19 cellular contexts compared by ENCODE assay signal in the genomic region with DNA sequence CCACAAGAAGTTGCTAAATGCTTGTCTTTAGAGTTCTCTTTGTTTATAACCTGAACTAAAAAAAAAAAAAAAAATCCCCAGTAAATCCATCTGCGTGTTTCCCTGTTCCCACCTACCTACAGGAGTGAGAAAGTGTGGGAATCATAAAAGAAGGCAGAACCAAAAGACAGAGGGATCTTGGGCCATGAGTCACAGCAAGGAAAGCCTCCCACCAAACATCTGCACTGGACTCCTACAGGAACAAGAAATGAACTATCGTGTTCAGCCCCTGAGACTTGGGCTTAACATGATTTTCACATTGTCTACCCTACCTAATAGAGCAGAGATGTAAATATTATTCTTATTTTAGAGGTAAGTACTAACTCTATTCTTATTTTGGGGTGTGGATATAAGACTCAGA.
DNase-seq lines count a peak whose midpoint lies in the region; ATAC-seq lines count a peak whose summit lies in the region.
"Had no signal": no experiment of that assay in that cellular context is flagged by ENCODE, and none has a peak within 500 bp of the region (broad histone marks: within the 10 kb centered on the region; RNA-seq: fewer than 3 reads in every experiment).

No MANE protein-coding gene starts in this region.

- H3K27me3 ChIP-seq in trophoblast cell (ENCODE audit: insufficient read depth, low read length) = no peaks in the 10 kb centered on the region
- H3K27me3 ChIP-seq: BLaER1 treated with 17β-estradiol and CSF1 and Interleukin-3, amounts not matched to agents 10 nM and 100 nM had no signal

- ATAC-seq in GM19395 (IDR thresholded peaks at IDR 0.05; ENCODE audit: unreplicated experiment) = no peak
- no peak for ATAC-seq in HG03280 (IDR thresholded peaks at IDR 0.05; ENCODE audit: unreplicated experiment)
- ATAC-seq: A549; CD8-positive, alpha-beta T cell; GM12878 had no signal

- no peak overlapping the region for H3K9ac ChIP-seq in trophoblast cell (ENCODE audit: low read length)
- H3K9ac ChIP-seq: BLaER1 treated with 17β-estradiol and CSF1 and Interleukin-3, amounts not matched to agents 10 nM and 100 nM had no signal

- no peak overlapping the region for H2BK120ac ChIP-seq in trophoblast cell (ENCODE audit: insufficient read depth, low read length, poor library complexity)

- no peak overlapping the region for H3K4ac ChIP-seq in trophoblast cell (ENCODE audit: low read depth, low read length)

- no peak overlapping the region for H3K4me2 ChIP-seq in trophoblast cell (ENCODE audit: low read length)
- H3K4me2 ChIP-seq: A549; BLaER1 treated with 17β-estradiol and CSF1 and Interleukin-3, amounts not matched to agents 10 nM and 100 nM had no signal

- no peak overlapping the region for H2BK12ac ChIP-seq in trophoblast cell (ENCODE audit: low read length)

- no peak overlapping the region for H3K23ac ChIP-seq in trophoblast cell (ENCODE audit: low read length)

- no peaks in the 10 kb centered on the region for H3K9me3 ChIP-seq in trophoblast cell (ENCODE audit: insufficient read depth, low read depth, low read length)
- H3K9me3 ChIP-seq: A549; BLaER1 treated with 17β-estradiol and CSF1 and Interleukin-3, amounts not matched to agents 10 nM and 100 nM; Caco-2 had no signal

- no peak overlapping the region for H2AFZ ChIP-seq in trophoblast cell (ENCODE audit: insufficient read depth, low read length, poor library complexity)

- no peak overlapping the region for H3K18ac ChIP-seq in trophoblast cell (ENCODE audit: low read length)

- no peaks in the 10 kb centered on the region for H3K79me2 ChIP-seq in trophoblast cell (ENCODE audit: control insufficient read depth, insufficient read depth, low read length, poor library complexity)

- H3K14ac ChIP-seq in trophoblast cell (ENCODE audit: low read length) = no peak overlapping the region

- no peak overlapping the region for H2AK5ac ChIP-seq in trophoblast cell (ENCODE audit: low read length)

- peaks cover 0 to 2% of the 10 kb centered on the region in 2 experiments for H3K4me1 ChIP-seq in trophoblast cell (ENCODE audit: control insufficient read depth in 1 of 2, insufficient read depth in 2 of 2, low read length in 2 of 2)
- H3K4me1 ChIP-seq: A549; BLaER1 treated with 17β-estradiol and CSF1 and Interleukin-3, amounts not matched to agents 10 nM and 100 nM; Caco-2 had no signal

- H3K4me3 ChIP-seq in trophoblast cell (ENCODE audit: low read depth, low read length) = no peak overlapping the region
- H3K4me3 ChIP-seq: A549; BLaER1 treated with 17β-estradiol and CSF1 and Interleukin-3, amounts not matched to agents 10 nM and 100 nM; GM12878 had no signal

- H4K91ac ChIP-seq in trophoblast cell (ENCODE audit: low read depth, low read length) = no peak overlapping the region

- no peak overlapping the region for H4K8ac ChIP-seq in trophoblast cell (ENCODE audit: low read depth, low read length)

- H3K79me1 ChIP-seq in trophoblast cell (ENCODE audit: low read length) = no peaks in the 10 kb centered on the region

- H3K27ac ChIP-seq in trophoblast cell (ENCODE audit: low read depth, low read length) = no peak overlapping the region
- H3K27ac ChIP-seq: 22Rv1; A549; BLaER1 treated with 17β-estradiol and CSF1 and Interleukin-3, amounts not matched to agents 10 nM and 100 nM; C4-2B had no signal

- no peak overlapping the region for H4K12ac ChIP-seq in trophoblast cell (ENCODE audit: low read depth, low read length)

- WGBS in trophoblast cell (ENCODE audit: extremely low coverage, insufficient coverage, insufficient read length) = no CpG with 5 or more reads among the region's 2 CpGs

- DNase-seq in ELR (ENCODE audit: low read depth) (peak; percentile 1), amniotic epithelial cell (ENCODE audit: low read depth) (peak; percentile 22), inferior parietal cortex (ENCODE audit: extremely low spot score) (peak; percentile 27), superior temporal gyrus (ENCODE audit: extremely low spot score) (peak; percentile 49), trophoblast cell (no peak)
- DNase-seq: AML-193; Caco-2; Calu3; CD4-positive, alpha-beta T cell; CD8-positive, alpha-beta T cell; DMS79 treated with DMSO at 0.1 percent for 48 hours; GDM1 had no signal

- H3K36me3 ChIP-seq in trophoblast cell (ENCODE audit: control insufficient read depth in 1 of 2, insufficient read depth in 2 of 2, low read length in 2 of 2) = no peaks in the 10 kb centered on the region
- H3K36me3 ChIP-seq: BLaER1 treated with 17β-estradiol and CSF1 and Interleukin-3, amounts not matched to agents 10 nM and 100 nM had no signal

- no peak overlapping the region for H2BK5ac ChIP-seq in trophoblast cell (ENCODE audit: low read depth, low read length, poor library complexity)

Comparison
In these comparisons a context has a peak if more than half of its experiments do, and no peak if none do; other contexts are left out.
1. DNase-seq: peak in ELR (single experiment), amniotic epithelial cell (single experiment), inferior parietal cortex (single experiment) and superior temporal gyrus (single experiment); none in trophoblast cell (0 of 2).